ENCODE assay signal across 17 cellular contexts in genomic region chr4:76301775-76302162, GRCh38. TPM values are rescaled to one million over a fixed set of nuclear protein-coding genes. Genes with fewer than 3 reads are reported as not detected.
DNase-seq lines count a peak whose midpoint lies in the region; ATAC-seq and TF ChIP-seq lines count a peak whose summit lies in the region.
"Had no signal": no experiment of that assay in that cellular context is flagged by ENCODE, and none has a peak within 500 bp of the region (broad histone marks: within the 10 kb centered on the region; RNA-seq: fewer than 3 reads in every experiment).

No MANE protein-coding gene starts in this region.

- H3K36me3 Mint-ChIP-seq in MCF 10A (ENCODE audit: insufficient read depth, unreplicated experiment) = peaks cover 10% of the 10 kb centered on the region
- peaks cover 5% of the 10 kb centered on the region for H3K36me3 Mint-ChIP-seq in activated T-helper 17 cell treated with anti-CD3 and anti-CD28 coated beads, Interleukin-2, amount 50 U/mL, for 72 hours (ENCODE audit: low read depth)
- H3K36me3 Mint-ChIP-seq: IgD-negative memory B cell had no signal

- H3K4me3 ChIP-seq in mammary epithelial cell (replicated peaks in 1 of 3; ENCODE audit: insufficient read depth in 1 of 3, low read depth in 2 of 3, low read length in 3 of 3) (no peak overlapping the region), left lung (no peak overlapping the region), subcutaneous abdominal adipose tissue (ENCODE audit: low read depth in 1 of 5, low read length in 5 of 5) (no peak overlapping the region)
- H3K4me3 ChIP-seq: gastroesophageal sphincter had no signal

- WGBS in mammary epithelial cell (ENCODE audit: low coverage, missing lambda C conversion rate) = 100% methylated on average over 1 of the region's 1 CpG

- ATAC-seq in activated T-helper 17 cell treated with anti-CD3 and anti-CD28 coated beads, Interleukin-2, amount 50 U/mL, for 72 hours (replicated peaks) = no peak
- ATAC-seq in left lung = no peak
- ATAC-seq: gastroesophageal sphincter, T-cell had no signal

- H3K27ac ChIP-seq in mammary epithelial cell (ENCODE audit: insufficient read depth, low read depth, low read length) = no peak overlapping the region
- H3K27ac ChIP-seq in left lung = peak overlapping the region; percentile 36 to 65
- H3K27ac ChIP-seq in subcutaneous abdominal adipose tissue (ENCODE audit: low read depth, low read length) = peak overlapping the region; percentile 14

- no peak overlapping the region for H2AFZ ChIP-seq in mammary epithelial cell (ENCODE audit: low read depth, low read length)

- no peak overlapping the region for H3K4me2 ChIP-seq in mammary epithelial cell (ENCODE audit: insufficient read depth, low read depth, low read length)

- H3K9ac ChIP-seq in mammary epithelial cell (ENCODE audit: insufficient read depth, low read length) = no peak overlapping the region
- no peak overlapping the region for H3K9ac ChIP-seq in subcutaneous abdominal adipose tissue (ENCODE audit: low read length in 5 of 5)

- intact Hi-C loops in MCF 10A (cut with micrococcal nuclease) = loop anchor here (10.0 kb wide), 1 partner anchor 203 kb away; no protein-coding TSS in a partner anchor
- intact Hi-C loops in mammary epithelial cell (cut with micrococcal nuclease) = no loop called here
- intact Hi-C loops in left lung (cut with DNase I) = no loop called here

- dilution Hi-C loops in mammary epithelial cell (cut with HindIII; ENCODE audit: low sequenced_read_pairs) = no loop called here

- H3K36me3 ChIP-seq in mammary epithelial cell (ENCODE audit: insufficient read depth, low read length) (no peaks in the 10 kb centered on the region), left lung (no peaks in the 10 kb centered on the region), subcutaneous abdominal adipose tissue (ENCODE audit: control insufficient read depth in 5 of 5, insufficient read depth in 5 of 5, low read length in 5 of 5) (no peaks in the 10 kb centered on the region)
- H3K36me3 ChIP-seq: gastroesophageal sphincter had no signal

- peaks cover 8% of the 10 kb centered on the region for H3K79me2 ChIP-seq in mammary epithelial cell (ENCODE audit: insufficient read depth, low read length)

- H3K4me1 ChIP-seq in mammary epithelial cell (ENCODE audit: insufficient read depth, low read length) (peaks cover 28% of the 10 kb centered on the region), left lung (peaks cover 5 to 55% of the 10 kb centered on the region in 2 donors), subcutaneous abdominal adipose tissue (ENCODE audit: control insufficient read depth in 5 of 5, insufficient read depth in 5 of 5, low read length in 5 of 5) (peaks cover 0 to 34% (median 27%) of the 10 kb centered on the region in 5 donors)

- H3K4me3 Mint-ChIP-seq in MCF 10A (ENCODE audit: unreplicated experiment) = no peak overlapping the region
- H3K4me3 Mint-ChIP-seq in activated T-helper 17 cell treated with anti-CD3 and anti-CD28 coated beads, Interleukin-2, amount 50 U/mL, for 72 hours = no peak overlapping the region
- H3K4me3 Mint-ChIP-seq: endodermal cell, IgD-negative memory B cell, naive B cell, T-cell had no signal

- H3K9me3 ChIP-seq in mammary epithelial cell (replicated peaks; ENCODE audit: insufficient read depth, low read length) = no peaks in the 10 kb centered on the region
- peaks cover 0 to 5% of the 10 kb centered on the region in 2 donors for H3K9me3 ChIP-seq in left lung
- H3K9me3 ChIP-seq in subcutaneous abdominal adipose tissue (ENCODE audit: control insufficient read depth in 5 of 5, low read length in 5 of 5) = peaks cover 0 to 17% (median 4%) of the 10 kb centered on the region in 5 donors

- no peaks in the 10 kb centered on the region for H3K27me3 Mint-ChIP-seq in MCF 10A (ENCODE audit: insufficient read depth, unreplicated experiment)
- peaks cover 6% of the 10 kb centered on the region for H3K27me3 Mint-ChIP-seq in activated T-helper 17 cell treated with anti-CD3 and anti-CD28 coated beads, Interleukin-2, amount 50 U/mL, for 72 hours

- peak overlapping the region; percentile 54 for H3K27ac Mint-ChIP-seq in MCF 10A (ENCODE audit: low read depth, unreplicated experiment)
- peak overlapping the region; percentile 74 for H3K27ac Mint-ChIP-seq in activated T-helper 17 cell treated with anti-CD3 and anti-CD28 coated beads, Interleukin-2, amount 50 U/mL, for 72 hours
- H3K27ac Mint-ChIP-seq: endodermal cell, IgD-negative memory B cell, naive B cell, T-cell had no signal

- no peaks in the 10 kb centered on the region for H3K9me3 Mint-ChIP-seq in MCF 10A (ENCODE audit: unreplicated experiment)
- peaks cover 14% of the 10 kb centered on the region for H3K9me3 Mint-ChIP-seq in activated T-helper 17 cell treated with anti-CD3 and anti-CD28 coated beads, Interleukin-2, amount 50 U/mL, for 72 hours

- DNase-seq in MCF 10A (ENCODE audit: unreplicated experiment) = no peak
- DNase-seq in mammary epithelial cell = no peak
- no peak for DNase-seq in left lung
- DNase-seq in activated T-cell treated with anti-CD3 and anti-CD28 coated beads for 4 hours = no peak
- no peak for DNase-seq in NCI-H1105 (lab: John Stamatoyannopoulos, UW)
- no peak for DNase-seq in T1000 (lab: John Stamatoyannopoulos, UW)
- DNase-seq: endodermal cell, GOT3, kidney, naive B cell, NCI-H1436 treated with DMSO at 0.1 percent for 48 hours, NCI-H446, T-cell had no signal

- in situ Hi-C loops in mammary epithelial cell (cut with MboI; ENCODE audit: low sequenced_read_pairs in 2 of 2) = loop anchor here in 1 of 2 donors (25.0 kb wide), 1 partner anchor 114 kb away; no protein-coding TSS in a partner anchor

- peaks cover 40% of the 10 kb centered on the region for H3K4me1 Mint-ChIP-seq in MCF 10A (ENCODE audit: insufficient read depth, unreplicated experiment)
- H3K4me1 Mint-ChIP-seq in activated T-helper 17 cell treated with anti-CD3 and anti-CD28 coated beads, Interleukin-2, amount 50 U/mL, for 72 hours = peaks cover 26% of the 10 kb centered on the region
- H3K4me1 Mint-ChIP-seq: endodermal cell had no signal

- H4K20me1 ChIP-seq in mammary epithelial cell (ENCODE audit: insufficient read depth, low read length) = no peaks in the 10 kb centered on the region

- CTCF ChIA-PET in MCF 10A (lab: Yijun Ruan, JAX) (interaction anchor here (0.6 to 2.2 kb wide), 5 partner anchors 23 to 128 kb away, joined by 3 to 9 read pairs (median 3); no protein-coding TSS in a partner anchor), mammary epithelial cell (lab: Charles Lee; ENCODE audit: low non-redundant PET) (no interaction called here)

- no peaks in the 10 kb centered on the region for H3K27me3 ChIP-seq in mammary epithelial cell (ENCODE audit: insufficient read depth, low read length)
- H3K27me3 ChIP-seq in left lung = no peaks in the 10 kb centered on the region
- no peaks in the 10 kb centered on the region for H3K27me3 ChIP-seq in subcutaneous abdominal adipose tissue (ENCODE audit: control insufficient read depth in 5 of 5, insufficient read depth in 4 of 5, low read length in 5 of 5)
- H3K27me3 ChIP-seq: gastroesophageal sphincter had no signal

- TF ChIP-seq CTCF in MCF 10A (IDR thresholded peaks at IDR 0.05; ENCODE audit: unreplicated experiment) (no peak), mammary epithelial cell (conservative IDR thresholded peaks at IDR 0.05 in 1 of 2, IDR thresholded peaks at IDR 0.05 in 1 of 2; ENCODE audit: extremely low read depth in 1 of 2, insufficient read depth in 1 of 2, low read depth in 1 of 2, low read length in 2 of 2) (no peak), left lung (IDR thresholded peaks at IDR 0.05) (no peak)

- POLR2A ChIA-PET in MCF 10A (lab: Yijun Ruan, JAX) = interaction anchor here (0.6 to 2.7 kb wide), 11 partner anchors 15 to 153 kb away, joined by 3 to 18 read pairs (median 4); partner anchors contain the start of genes NUP54 and SCARB2

- no TSS peak for BruUV-seq in MCF 10A (replicated peaks; lab: Mats Ljungman, UMichigan)
- no TSS peak for BruUV-seq in mammary epithelial cell (replicated peaks; lab: Mats Ljungman, UMichigan)

RNA-seq across cellular contexts. Expression of gene STBD1, which starts 4.8 kb away (rescaled TPM):
- total RNA-seq in MCF 10A (2022) = 3.7 and 5.7 TPM in 2 replicates
- 10 to 100 TPM in 1 of 2 donors, 1 to 10 TPM in 1; 6.4 to 11.7 TPM for total RNA-seq in mammary epithelial cell
- 3.1 TPM for polyA plus RNA-seq in mammary epithelial cell
- polyA minus RNA-seq in mammary epithelial cell = 0.47 TPM
- 1 to 10 TPM; 1.0 to 1.8 TPM for total RNA-seq in activated T-helper 17 cell treated with anti-CD3 and anti-CD28 coated beads, Interleukin-2, amount 50 U/mL, for 72 hours
- total RNA-seq in left lung = 1 to 10 TPM; 8.8 to 9.0 TPM
- polyA plus RNA-seq: IgD-negative memory B cell had no signal

RNA-seq across cellular contexts. Expression of gene FAM47E, which starts 50.2 kb away (rescaled TPM):
- total RNA-seq in MCF 10A (2022) (1.0 TPM in 2 replicates), mammary epithelial cell (1 to 10 TPM in 1 of 2 donors, under 1 TPM in 1; 0.80 to 1.5 TPM), left lung (1 to 10 TPM; 3.2 TPM)
- 0.23 TPM for polyA plus RNA-seq in mammary epithelial cell
- polyA minus RNA-seq in mammary epithelial cell = not detected
- not detected for total RNA-seq in activated T-helper 17 cell treated with anti-CD3 and anti-CD28 coated beads, Interleukin-2, amount 50 U/mL, for 72 hours
- polyA plus RNA-seq: IgD-negative memory B cell had no signal
